In the genomic region with DNA sequence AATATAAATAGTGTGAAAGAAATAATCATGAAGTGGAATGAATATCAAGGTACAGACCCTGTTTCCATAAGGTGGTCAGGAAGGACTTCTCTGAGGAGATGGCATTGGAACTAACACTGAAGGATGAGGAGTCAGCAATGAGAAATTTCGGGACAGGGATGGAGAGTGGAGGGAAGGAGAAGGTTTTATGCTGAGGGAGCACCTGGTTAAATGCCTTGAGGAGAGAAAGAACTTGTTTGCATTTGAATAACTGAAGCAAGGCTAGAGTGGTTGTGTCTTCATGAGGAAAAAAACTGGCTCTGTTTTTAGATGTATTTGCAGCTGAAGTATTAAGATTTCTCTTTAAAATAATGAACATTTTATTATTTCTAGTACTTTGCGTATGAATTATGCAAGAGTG, we compare ENCODE assay signal across 2 cellular contexts.
TF ChIP-seq lines count a peak whose summit lies in the region.

No MANE protein-coding gene starts in this region.

TF ChIP-seq in WTC11, 78 proteins besides CTCF, POLR2A, EP300 and RAD21 (continued from another document):
- TF ChIP-seq, protein P1, sequence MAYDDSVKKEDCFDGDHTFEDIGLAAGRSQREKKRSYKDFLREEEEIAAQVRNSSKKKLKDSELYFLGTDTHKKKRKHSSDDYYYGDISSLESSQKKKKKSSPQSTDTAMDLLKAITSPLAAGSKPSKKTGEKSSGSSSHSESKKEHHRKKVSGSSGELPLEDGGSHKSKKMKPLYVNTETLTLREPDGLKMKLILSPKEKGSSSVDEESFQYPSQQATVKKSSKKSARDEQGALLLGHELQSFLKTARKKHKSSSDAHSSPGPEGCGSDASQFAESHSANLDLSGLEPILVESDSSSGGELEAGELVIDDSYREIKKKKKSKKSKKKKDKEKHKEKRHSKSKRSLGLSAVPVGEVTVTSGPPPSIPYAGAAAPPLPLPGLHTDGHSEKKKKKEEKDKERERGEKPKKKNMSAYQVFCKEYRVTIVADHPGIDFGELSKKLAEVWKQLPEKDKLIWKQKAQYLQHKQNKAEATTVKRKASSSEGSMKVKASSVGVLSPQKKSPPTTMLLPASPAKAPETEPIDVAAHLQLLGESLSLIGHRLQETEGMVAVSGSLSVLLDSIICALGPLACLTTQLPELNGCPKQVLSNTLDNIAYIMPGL (CRISPR knock-in tag; IDR thresholded peaks at IDR 0.05): no peak
- TF ChIP-seq, protein P2, sequence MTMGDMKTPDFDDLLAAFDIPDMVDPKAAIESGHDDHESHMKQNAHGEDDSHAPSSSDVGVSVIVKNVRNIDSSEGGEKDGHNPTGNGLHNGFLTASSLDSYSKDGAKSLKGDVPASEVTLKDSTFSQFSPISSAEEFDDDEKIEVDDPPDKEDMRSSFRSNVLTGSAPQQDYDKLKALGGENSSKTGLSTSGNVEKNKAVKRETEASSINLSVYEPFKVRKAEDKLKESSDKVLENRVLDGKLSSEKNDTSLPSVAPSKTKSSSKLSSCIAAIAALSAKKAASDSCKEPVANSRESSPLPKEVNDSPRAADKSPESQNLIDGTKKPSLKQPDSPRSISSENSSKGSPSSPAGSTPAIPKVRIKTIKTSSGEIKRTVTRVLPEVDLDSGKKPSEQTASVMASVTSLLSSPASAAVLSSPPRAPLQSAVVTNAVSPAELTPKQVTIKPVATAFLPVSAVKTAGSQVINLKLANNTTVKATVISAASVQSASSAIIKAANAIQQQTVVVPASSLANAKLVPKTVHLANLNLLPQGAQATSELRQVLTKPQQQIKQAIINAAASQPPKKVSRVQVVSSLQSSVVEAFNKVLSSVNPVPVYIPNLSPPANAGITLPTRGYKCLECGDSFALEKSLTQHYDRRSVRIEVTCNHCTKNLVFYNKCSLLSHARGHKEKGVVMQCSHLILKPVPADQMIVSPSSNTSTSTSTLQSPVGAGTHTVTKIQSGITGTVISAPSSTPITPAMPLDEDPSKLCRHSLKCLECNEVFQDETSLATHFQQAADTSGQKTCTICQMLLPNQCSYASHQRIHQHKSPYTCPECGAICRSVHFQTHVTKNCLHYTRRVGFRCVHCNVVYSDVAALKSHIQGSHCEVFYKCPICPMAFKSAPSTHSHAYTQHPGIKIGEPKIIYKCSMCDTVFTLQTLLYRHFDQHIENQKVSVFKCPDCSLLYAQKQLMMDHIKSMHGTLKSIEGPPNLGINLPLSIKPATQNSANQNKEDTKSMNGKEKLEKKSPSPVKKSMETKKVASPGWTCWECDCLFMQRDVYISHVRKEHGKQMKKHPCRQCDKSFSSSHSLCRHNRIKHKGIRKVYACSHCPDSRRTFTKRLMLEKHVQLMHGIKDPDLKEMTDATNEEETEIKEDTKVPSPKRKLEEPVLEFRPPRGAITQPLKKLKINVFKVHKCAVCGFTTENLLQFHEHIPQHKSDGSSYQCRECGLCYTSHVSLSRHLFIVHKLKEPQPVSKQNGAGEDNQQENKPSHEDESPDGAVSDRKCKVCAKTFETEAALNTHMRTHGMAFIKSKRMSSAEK (CRISPR knock-in tag; IDR thresholded peaks at IDR 0.05; ENCODE audit: borderline replicate concordance): no peak
- TF ChIP-seq ZNF219 (CRISPR knock-in tag; IDR thresholded peaks at IDR 0.05; ENCODE audit: borderline replicate concordance): no peak
TF ChIP-seq in WTC11: peak in this region for 0.

TF ChIP-seq in HEK293T, 16 proteins besides CTCF, POLR2A, EP300 and RAD21 (continued from another document):
- TF ChIP-seq CTBP1 (IDR thresholded peaks at IDR 0.05; ENCODE audit: borderline replicate concordance): no peak
- TF ChIP-seq L3MBTL2 (conservative IDR thresholded peaks at IDR 0.05): no peak
- no peak for TF ChIP-seq FOXA1 (IDR thresholded peaks at IDR 0.05)
- TF ChIP-seq ARNT (IDR thresholded peaks at IDR 0.05): no peak
